Comparison of ENCODE assay signal across 8 cellular contexts in the genomic region with DNA sequence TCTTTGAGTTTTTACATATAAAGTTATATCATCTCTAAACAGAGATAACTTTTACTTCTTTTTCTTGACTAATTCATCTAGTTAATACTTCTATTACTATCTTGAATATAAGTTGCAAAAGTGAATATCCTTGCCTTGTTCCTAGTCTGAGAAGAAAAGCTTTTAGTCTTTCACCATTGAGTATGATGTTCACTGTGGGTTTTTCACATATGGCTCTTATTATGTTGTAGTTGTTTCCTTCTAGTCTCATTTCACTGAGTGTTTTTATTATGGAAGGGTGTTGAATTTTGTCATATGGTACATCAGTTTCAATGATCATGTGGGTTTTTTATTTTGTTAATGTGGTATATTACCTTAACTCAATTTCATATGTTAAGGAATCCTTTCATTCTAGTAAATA.
"Had no signal": no experiment of that assay in that cellular context is flagged by ENCODE, and none has a peak within 500 bp of the region (broad histone marks: within the 10 kb centered on the region; RNA-seq: fewer than 3 reads in every experiment).

No MANE protein-coding gene starts in this region.

- H3K4me1 Mint-ChIP-seq: GM23338, H9, IgD-negative memory B cell had no signal

- H3K36me3 Mint-ChIP-seq: IgD-negative memory B cell had no signal

- H3K27ac Mint-ChIP-seq: GM23338, H9, IgD-negative memory B cell had no signal

- H2AFZ ChIP-seq: GM23338 had no signal

- H3K4me2 ChIP-seq: GM23338 had no signal

- H3K27me3 Mint-ChIP-seq: IgD-negative memory B cell had no signal

- H3K4me3 ChIP-seq: GM23338 had no signal

- DNase-seq: H9, HCEC 1CT, KBM-7 had no signal

- H3K4me3 Mint-ChIP-seq: GM23338, H9, IgD-negative memory B cell had no signal

- FAIRE-seq: H1, H54, HTR-8/SVneo had no signal

- ATAC-seq: GM23338 had no signal
